Comparison of ENCODE assay signal across 28 cellular contexts in the genomic region with DNA sequence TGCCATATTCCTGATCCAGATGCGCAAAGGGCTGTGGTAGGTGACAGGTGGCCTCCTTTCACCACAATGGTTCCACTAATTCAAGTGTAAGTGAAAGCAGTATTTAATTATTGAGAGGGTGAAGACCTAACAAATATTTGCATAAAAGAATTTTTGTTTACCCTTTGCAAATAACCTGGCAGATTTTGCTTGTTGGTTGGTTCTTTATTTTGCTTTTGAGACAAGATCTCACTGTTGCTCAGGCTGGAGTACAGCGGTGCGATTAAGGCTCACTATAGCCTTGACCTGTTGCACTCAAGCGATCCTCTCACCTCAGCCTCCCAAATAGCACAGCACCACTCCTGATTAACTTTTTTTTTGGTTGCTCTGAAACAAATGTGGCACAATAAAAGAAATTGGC. TPM values are rescaled to one million over a fixed set of nuclear protein-coding genes. Genes with fewer than 3 reads are reported as not detected.
DNase-seq lines count a peak whose midpoint lies in the region; ATAC-seq, FAIRE-seq and TF ChIP-seq lines count a peak whose summit lies in the region.
"Had no signal": no experiment of that assay in that cellular context is flagged by ENCODE, and none has a peak within 500 bp of the region (broad histone marks: within the 10 kb centered on the region; RNA-seq: fewer than 3 reads in every experiment).

No MANE protein-coding gene starts in this region.

- H3K4me1 Mint-ChIP-seq in dendritic cell treated with granulocyte-macrophage colony-stimulating factor and Interleukin-4, amounts not matched to agents 40 ng/mL and 50 ng/mL, for 4 days (ENCODE audit: low read depth), result peaks cover 57% of the 10 kb centered on the region

- H3K4me3 Mint-ChIP-seq in dendritic cell treated with granulocyte-macrophage colony-stimulating factor and Interleukin-4, amounts not matched to agents 40 ng/mL and 50 ng/mL, for 4 days, result no peak overlapping the region
- H3K4me3 Mint-ChIP-seq: CD4-positive, alpha-beta memory T cell; GM23338; H9 had no signal

- intact Hi-C loops in dendritic cell treated with granulocyte-macrophage colony-stimulating factor and Interleukin-4, amounts not matched to agents 40 ng/mL and 50 ng/mL, for 4 days (cut with micrococcal nuclease), result no loop called here
- intact Hi-C loops in uterus (cut with DNase I; ENCODE audit: low total_unique reads), result no loop called here

- no peaks in the 10 kb centered on the region for H3K27me3 Mint-ChIP-seq in dendritic cell treated with granulocyte-macrophage colony-stimulating factor and Interleukin-4, amounts not matched to agents 40 ng/mL and 50 ng/mL, for 4 days
- H3K27me3 Mint-ChIP-seq: CD4-positive, alpha-beta memory T cell had no signal

- H3K4me2 ChIP-seq in A549, result no peak overlapping the region
- H3K4me2 ChIP-seq: BLaER1 treated with 17β-estradiol and CSF1 and Interleukin-3, amounts not matched to agents 10 nM and 100 nM; GM23338; PC-9 had no signal

- TF ChIP-seq POLR2A in A549 (IDR thresholded peaks at IDR 0.05; ENCODE audit: low read length) (no peak), uterus (IDR thresholded peaks at IDR 0.05) (no peak)

- POLR2A ChIA-PET in A549 (lab: Yijun Ruan, JAX), result no interaction called here

- no peaks in the 10 kb centered on the region for H3K27me3 ChIP-seq in uterus
- H3K27me3 ChIP-seq: BLaER1 treated with 17β-estradiol and CSF1 and Interleukin-3, amounts not matched to agents 10 nM and 100 nM; SJCRH30 had no signal

- H3K4me1 ChIP-seq in A549 (peaks cover 52% of the 10 kb centered on the region), uterus (no peaks in the 10 kb centered on the region)
- H3K4me1 ChIP-seq: SJCRH30 had no signal

- TF ChIP-seq EP300 in A549 (IDR thresholded peaks at IDR 0.05), result no peak

- H3K27ac ChIP-seq in A549 (peak overlapping the region; percentile 33 to 87), uterus (no peak overlapping the region)
- H3K27ac ChIP-seq: BLaER1 treated with 17β-estradiol and CSF1 and Interleukin-3, amounts not matched to agents 10 nM and 100 nM; PC-9; SJCRH30 had no signal

- H3K4me3 ChIP-seq in A549 (no peak overlapping the region), uterus (no peak overlapping the region)
- H3K4me3 ChIP-seq: BLaER1 treated with 17β-estradiol and CSF1 and Interleukin-3, amounts not matched to agents 10 nM and 100 nM; GM23338; PC-9; SJCRH30 had no signal

- H3K9me3 Mint-ChIP-seq in dendritic cell treated with granulocyte-macrophage colony-stimulating factor and Interleukin-4, amounts not matched to agents 40 ng/mL and 50 ng/mL, for 4 days, result no peaks in the 10 kb centered on the region
- H3K9me3 Mint-ChIP-seq: CD4-positive, alpha-beta memory T cell; GM23338; H9 had no signal

- ATAC-seq in A549, result no peak
- ATAC-seq: GM23338, Right ventricle myocardium inferior had no signal

- H3K9me3 ChIP-seq in A549 (no peaks in the 10 kb centered on the region), uterus (no peaks in the 10 kb centered on the region)
- H3K9me3 ChIP-seq: BLaER1 treated with 17β-estradiol and CSF1 and Interleukin-3, amounts not matched to agents 10 nM and 100 nM; SJCRH30 had no signal

- H3K27ac Mint-ChIP-seq in dendritic cell treated with granulocyte-macrophage colony-stimulating factor and Interleukin-4, amounts not matched to agents 40 ng/mL and 50 ng/mL, for 4 days, result peak overlapping the region; percentile 29
- H3K27ac Mint-ChIP-seq: GM23338, H9 had no signal

- TF ChIP-seq CTCF in A549 (IDR thresholded peaks at IDR 0.05) (no peak), uterus (IDR thresholded peaks at IDR 0.05) (no peak)

- H3K36me3 Mint-ChIP-seq in dendritic cell treated with granulocyte-macrophage colony-stimulating factor and Interleukin-4, amounts not matched to agents 40 ng/mL and 50 ng/mL, for 4 days (ENCODE audit: low read depth), result no peaks in the 10 kb centered on the region
- H3K36me3 Mint-ChIP-seq: CD4-positive, alpha-beta memory T cell had no signal

- CTCF ChIA-PET in A549 (lab: Yijun Ruan, JAX), result interaction anchor here (1.3 to 6.8 kb wide), 3 partner anchors 13 to 24 kb away, joined by 3 to 35 read pairs (median 14); no protein-coding TSS in a partner anchor

- DNase-seq in NCI-H2171 treated with DMSO at 0.1 percent for 48 hours (lab: John Stamatoyannopoulos, UW) (peak; percentile 20), NCI-H2171 (lab: John Stamatoyannopoulos, UW) (no peak), A549 (ENCODE audit: low read depth in 1 of 2, low spot score in 1 of 2) (no peak), NCI-H146 (lab: John Stamatoyannopoulos, UW) (peak; percentile 29), uterus (no peak), T-helper 9 cell (no peak), dermis blood vessel endothelial cell (no peak)
- DNase-seq: AML-193; CD4-positive, alpha-beta memory T cell; COR-L47; DMS79 treated with DMSO at 0.1 percent for 48 hours; GF-D8; H9; IMR-90; KG1; MM.1S; NCI-H187 treated with DMSO at 0.1 percent for 48 hours; NCI-H226; NCI-H524 treated with DMSO at 0.1 percent for 48 hours; PC-9; SJCRH30; T-helper 2 cell had no signal

- no peak for TF ChIP-seq RAD21 in A549 (conservative IDR thresholded peaks at IDR 0.05 in 1 of 2, IDR thresholded peaks at IDR 0.05 in 1 of 2)

- H3K36me3 ChIP-seq in uterus, result no peaks in the 10 kb centered on the region
- H3K36me3 ChIP-seq: BLaER1 treated with 17β-estradiol and CSF1 and Interleukin-3, amounts not matched to agents 10 nM and 100 nM; SJCRH30 had no signal

- FAIRE-seq in A549 (lab: Jason Lieb, UNC), result no peak
- FAIRE-seq: A204.1, GM12891 had no signal

- 96% methylated on average over 4 of the region's 4 CpGs for WGBS in A549 (ENCODE audit: missing lambda C conversion rate)

TF ChIP-seq in A549, 52 proteins besides CTCF, POLR2A, EP300 and RAD21:
- TF ChIP-seq, protein P1, sequence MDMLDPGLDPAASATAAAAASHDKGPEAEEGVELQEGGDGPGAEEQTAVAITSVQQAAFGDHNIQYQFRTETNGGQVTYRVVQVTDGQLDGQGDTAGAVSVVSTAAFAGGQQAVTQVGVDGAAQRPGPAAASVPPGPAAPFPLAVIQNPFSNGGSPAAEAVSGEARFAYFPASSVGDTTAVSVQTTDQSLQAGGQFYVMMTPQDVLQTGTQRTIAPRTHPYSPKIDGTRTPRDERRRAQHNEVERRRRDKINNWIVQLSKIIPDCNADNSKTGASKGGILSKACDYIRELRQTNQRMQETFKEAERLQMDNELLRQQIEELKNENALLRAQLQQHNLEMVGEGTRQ (IDR thresholded peaks at IDR 0.05), result no peak
- TF ChIP-seq RARB (CRISPR knock-in tag; IDR thresholded peaks at IDR 0.05) (no peak), SREBF2 (IDR thresholded peaks at IDR 0.05) (no peak), EHMT2 (IDR thresholded peaks at IDR 0.05; ENCODE audit: low read depth) (no peak), TP53 (CRISPR knock-in tag; IDR thresholded peaks at IDR 0.05) (no peak), HOXB5 (CRISPR knock-in tag; IDR thresholded peaks at IDR 0.05) (no peak)
- TF ChIP-seq, protein P2, sequence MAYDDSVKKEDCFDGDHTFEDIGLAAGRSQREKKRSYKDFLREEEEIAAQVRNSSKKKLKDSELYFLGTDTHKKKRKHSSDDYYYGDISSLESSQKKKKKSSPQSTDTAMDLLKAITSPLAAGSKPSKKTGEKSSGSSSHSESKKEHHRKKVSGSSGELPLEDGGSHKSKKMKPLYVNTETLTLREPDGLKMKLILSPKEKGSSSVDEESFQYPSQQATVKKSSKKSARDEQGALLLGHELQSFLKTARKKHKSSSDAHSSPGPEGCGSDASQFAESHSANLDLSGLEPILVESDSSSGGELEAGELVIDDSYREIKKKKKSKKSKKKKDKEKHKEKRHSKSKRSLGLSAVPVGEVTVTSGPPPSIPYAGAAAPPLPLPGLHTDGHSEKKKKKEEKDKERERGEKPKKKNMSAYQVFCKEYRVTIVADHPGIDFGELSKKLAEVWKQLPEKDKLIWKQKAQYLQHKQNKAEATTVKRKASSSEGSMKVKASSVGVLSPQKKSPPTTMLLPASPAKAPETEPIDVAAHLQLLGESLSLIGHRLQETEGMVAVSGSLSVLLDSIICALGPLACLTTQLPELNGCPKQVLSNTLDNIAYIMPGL (CRISPR knock-in tag; IDR thresholded peaks at IDR 0.05; ENCODE audit: borderline replicate concordance), result no peak

RNA-seq across cellular contexts. Expression of a gene that starts 42.3 kb away (rescaled TPM):
- 276 and 284 TPM in 2 replicates for polyA plus RNA-seq in A549 (2011; rRNA removed)
- 99.5 and 123 TPM in 2 replicates for polyA plus RNA-seq in A549 (2012; cell fraction: cytosol; rRNA removed)
- 27.3 and 47.4 TPM in 2 replicates for polyA plus RNA-seq in A549 (2012; cell fraction: nucleus; rRNA removed)
- 99.9 to 106 TPM (median 105 TPM) in 3 replicates for polyA plus RNA-seq in A549 (2017; fragmentation: RNase III; extraction: RNeasy Plus Mini Kit Qiagen cat#74134 plus additional on column Dnase treatment)
- polyA minus RNA-seq in A549 (2011; rRNA and poly(A)+ RNA removed), result 67.7 and 90.9 TPM in 2 replicates
- total RNA-seq in uterus, result 10 to 100 TPM; 66.1 to 94.1 (median 89.9) TPM
- 57.3 and 75.4 TPM in 2 replicates for total RNA-seq in dermis blood vessel endothelial cell

RNA-seq across cellular contexts. Expression of a gene that starts 49.2 kb away (rescaled TPM):
- polyA plus RNA-seq in A549 (2011; rRNA removed), result 388 and 450 TPM in 2 replicates
- 552 and 561 TPM in 2 replicates for polyA plus RNA-seq in A549 (2012; cell fraction: cytosol; rRNA removed)
- 882 and 940 TPM in 2 replicates for polyA plus RNA-seq in A549 (2012; cell fraction: nucleus; rRNA removed)
- polyA plus RNA-seq in A549 (2017; fragmentation: RNase III; extraction: RNeasy Plus Mini Kit Qiagen cat#74134 plus additional on column Dnase treatment), result 431 to 445 TPM (median 440 TPM) in 3 replicates
- polyA minus RNA-seq in A549 (2011; rRNA and poly(A)+ RNA removed), result 260 and 279 TPM in 2 replicates
- total RNA-seq in uterus, result 100 to 1,000 TPM in 1 of 4 donors, 10 to 100 TPM in 3; 43.0 to 112 (median 59.6) TPM
- total RNA-seq in dermis blood vessel endothelial cell, result 131 and 240 TPM in 2 replicates

RNA-seq across cellular contexts. Expression of a gene that starts 56.2 kb away (rescaled TPM):
- polyA plus RNA-seq in A549 (2011; rRNA removed) (106 and 128 TPM in 2 replicates), A549 (2017; fragmentation: RNase III; extraction: RNeasy Plus Mini Kit Qiagen cat#74134 plus additional on column Dnase treatment) (34.0 to 44.0 TPM (median 37.4 TPM) in 3 replicates)
- 26.2 and 34.1 TPM in 2 replicates for polyA plus RNA-seq in A549 (2012; cell fraction: cytosol; rRNA removed)
- 13.9 and 27.4 TPM in 2 replicates for polyA plus RNA-seq in A549 (2012; cell fraction: nucleus; rRNA removed)
- polyA minus RNA-seq in A549 (2011; rRNA and poly(A)+ RNA removed), result 100 TPM in 2 replicates
- total RNA-seq in uterus (10 to 100 TPM; 22.5 to 66.6 (median 41.7) TPM), dermis blood vessel endothelial cell (71.5 and 105 TPM in 2 replicates)

Comparison
In these comparisons a context has a peak if more than half of its experiments do, and no peak if none do; other contexts are left out.
1. DNase-seq: peak in NCI-H2171 treated with DMSO at 0.1 percent for 48 hours (single experiment) and NCI-H146 (single experiment); none in NCI-H2171 (single experiment), A549 (0 of 2), uterus (0 of 2), T-helper 9 cell (single experiment) and dermis blood vessel endothelial cell (single experiment).
2. H3K27ac ChIP-seq: peak in A549 (2 of 2); none in uterus (0 of 2).